Comparison of ENCODE assay signal across 1 cellular context in genomic region chr3:38651153-38651789, GRCh38.
A peak's percentile ranks its signal among the peaks of the same experiment; 100 is the strongest.
TF ChIP-seq lines count a peak whose summit lies in the region.

No MANE protein-coding gene starts in this region.

TF ChIP-seq in K562, 482 proteins besides CTCF, POLR2A, EP300 and RAD21 (continued from another document and continues in another):
- TF ChIP-seq MITF (IDR thresholded peaks at IDR 0.05) (no peak), NEUROD1 (IDR thresholded peaks at IDR 0.05; ENCODE audit: borderline replicate concordance, low read depth, low read length, partially characterized antibody) (peak; percentile 34), PURB (CRISPR knock-in tag; IDR thresholded peaks at IDR 0.05; ENCODE audit: low read depth) (no peak), HDAC1 (IDR thresholded peaks at IDR 0.05) (0 out of 4 replicates have a peak, but pooled peaks of 1 of the 2 experiments have one; percentile 42), PPARD (CRISPR knock-in tag; IDR thresholded peaks at IDR 0.05) (no peak), GTF2E2 (tag; IDR thresholded peaks at IDR 0.05) (no peak), HOMEZ (CRISPR knock-in tag; IDR thresholded peaks at IDR 0.05) (no peak), REST (CRISPR knock-in tag; IDR thresholded peaks at IDR 0.05; ENCODE audit: low read depth) (no peak), POLR2B (IDR thresholded peaks at IDR 0.05; ENCODE audit: low read depth, partially characterized antibody) (no peak), PHF21A (IDR thresholded peaks at IDR 0.05; ENCODE audit: borderline replicate concordance, low read depth) (no peak), ZFP91 (CRISPR knock-in tag; IDR thresholded peaks at IDR 0.05) (no peak), RBM15 (IDR thresholded peaks at IDR 0.05; ENCODE audit: insufficient read depth, low read length) (no peak), CSDE1 (IDR thresholded peaks at IDR 0.05) (no peak), CHCHD3 (CRISPR knock-in tag; IDR thresholded peaks at IDR 0.05) (no peak), SNIP1 (IDR thresholded peaks at IDR 0.05; ENCODE audit: low read depth) (no peak), NR3C1 (CRISPR knock-in tag; IDR thresholded peaks at IDR 0.05) (peak; percentile 18; the same call in 1 of the 2 replicates), TCF7 (IDR thresholded peaks at IDR 0.05; ENCODE audit: borderline replicate concordance) (no peak), ZMIZ1 (IDR thresholded peaks at IDR 0.05; ENCODE audit: low read depth in 2 of 2, low read length in 2 of 2) (no peak), NFATC3 (IDR thresholded peaks at IDR 0.05) (no peak), NR4A1 (CRISPR knock-in tag; IDR thresholded peaks at IDR 0.05) (no peak), NR4A1 (tag; IDR thresholded peaks at IDR 0.05) (no peak), CHD4 (IDR thresholded peaks at IDR 0.05; ENCODE audit: insufficient read depth, insufficient replicate concordance, low read depth, low read length, poor library complexity, severe bottlenecking) (no peak), KLF16 (IDR thresholded peaks at IDR 0.05) (peak; percentile 21; the same call in 1 of the 2 replicates), MAX (CRISPR knock-in tag; IDR thresholded peaks at IDR 0.05) (peak; percentile 97), SRF (CRISPR knock-in tag; IDR thresholded peaks at IDR 0.05) (no peak), CCAR2 (IDR thresholded peaks at IDR 0.05; ENCODE audit: low read depth, low read length) (no peak), MAFG (tag; conservative IDR thresholded peaks at IDR 0.05) (no peak), RBM39 (optimal IDR thresholded peaks at IDR 0.05; ENCODE audit: low read depth, low read length) (no peak), NUFIP1 (IDR thresholded peaks at IDR 0.05; ENCODE audit: partially characterized antibody) (no peak), SREBF2 (CRISPR knock-in tag; IDR thresholded peaks at IDR 0.05) (no peak), E2F6 (IDR thresholded peaks at IDR 0.05; ENCODE audit: borderline replicate concordance in 1 of 2, extremely low read depth in 1 of 2, insufficient read depth in 1 of 2, insufficient read length in 1 of 2, low read depth in 1 of 2, low read length in 1 of 2, poor library complexity in 1 of 2, severe bottlenecking in 1 of 2) (peak; percentile 97 to 98), ZNF282 (CRISPR knock-in tag; IDR thresholded peaks at IDR 0.05) (peak; percentile 64; the same call in 1 of the 2 replicates), CXXC5 (CRISPR knock-in tag; IDR thresholded peaks at IDR 0.05) (0 out of 2 replicates have a peak, but pooled peaks have one; percentile 10), ATF3 (IDR thresholded peaks at IDR 0.05) (no peak), ATF3 (CRISPR knock-in tag; conservative IDR thresholded peaks at IDR 0.05) (no peak), NELFE (IDR thresholded peaks at IDR 0.05; ENCODE audit: insufficient read depth, insufficient read length) (no peak), ETV1 (tag; conservative IDR thresholded peaks at IDR 0.05; ENCODE audit: low read depth) (no peak), TFE3 (CRISPR knock-in tag; IDR thresholded peaks at IDR 0.05) (no peak), ZBTB1 (CRISPR knock-in tag; IDR thresholded peaks at IDR 0.05; ENCODE audit: borderline replicate concordance, low read depth) (no peak), ZNF347 (CRISPR knock-in tag; IDR thresholded peaks at IDR 0.05; ENCODE audit: low read depth) (no peak), DLX4 (CRISPR knock-in tag; IDR thresholded peaks at IDR 0.05) (no peak), SRSF3 (IDR thresholded peaks at IDR 0.05; ENCODE audit: insufficient read depth, low read length) (no peak), RNF219 (CRISPR knock-in tag; IDR thresholded peaks at IDR 0.05) (no peak), HNRNPL (IDR thresholded peaks at IDR 0.05; ENCODE audit: low read depth, low read length) (no peak), HDGF (IDR thresholded peaks at IDR 0.05) (no peak), ZNF140 (CRISPR knock-in tag; IDR thresholded peaks at IDR 0.05) (no peak), CEBPB (tag; IDR thresholded peaks at IDR 0.05) (no peak), SMARCC2 (IDR thresholded peaks at IDR 0.05; ENCODE audit: low read depth) (no peak), TEAD2 (tag; IDR thresholded peaks at IDR 0.05) (no peak), RFX7 (CRISPR knock-in tag; IDR thresholded peaks at IDR 0.05) (no peak)
